In genomic region chr20:32652739-32653526, GRCh38 we compare ENCODE assay signal across 8 cellular contexts. TPM values are rescaled to one million over a fixed set of nuclear protein-coding genes. Genes with fewer than 3 reads are reported as not detected.
DNase-seq lines count a peak whose midpoint lies in the region; ATAC-seq and TF ChIP-seq lines count a peak whose summit lies in the region.

No MANE protein-coding gene starts in this region.

- TF ChIP-seq CTCF in Loucy (conservative IDR thresholded peaks at IDR 0.05; ENCODE audit: low read length) (peak; percentile 91), foreskin keratinocyte (conservative IDR thresholded peaks at IDR 0.05) (peak; percentile 98), omental fat pad (IDR thresholded peaks at IDR 0.05) (peak in 1 of 3 donors; percentile 84), thoracic aorta (IDR thresholded peaks at IDR 0.05) (peak; percentile 90)

- H3K4me3 ChIP-seq in Loucy (ENCODE audit: low read length, poor library complexity, severe bottlenecking) (peak overlapping the region; percentile 2), thoracic aorta (no peak overlapping the region)

- no peaks in the 10 kb centered on the region for H3K9me2 ChIP-seq in Loucy (replicated peaks; ENCODE audit: low read depth, low read length)

- H3K27ac ChIP-seq in foreskin keratinocyte: no peak overlapping the region
- H3K27ac ChIP-seq in thoracic aorta: no peak overlapping the region

- H3K36me3 ChIP-seq in Loucy (ENCODE audit: insufficient read depth, low read length) (no peaks in the 10 kb centered on the region), thoracic aorta (no peaks in the 10 kb centered on the region)

- H3K9me3 ChIP-seq in Loucy (ENCODE audit: insufficient read depth, low read depth, low read length) (no peaks in the 10 kb centered on the region), thoracic aorta (no peaks in the 10 kb centered on the region)

- H2AFZ ChIP-seq in Loucy (ENCODE audit: low read length): no peak overlapping the region

- H3K4me2 ChIP-seq in Loucy (ENCODE audit: low read depth, low read length, poor library complexity, severe bottlenecking): peak overlapping the region; percentile 54

- DNase-seq in ACHN (peak; percentile 66), SK-MEL-5 (ENCODE audit: low read depth, low spot score) (peak; percentile 87), activated gamma-delta T cell (lab: John Stamatoyannopoulos, UW) (peak; percentile 71), foreskin keratinocyte (peak in 1 of 2 donors; percentile 48), omental fat pad (ENCODE audit: low spot score) (peak; percentile 85), thoracic aorta (ENCODE audit: low spot score) (peak; percentile 37)

- peak overlapping the region; percentile 19 for H3K9ac ChIP-seq in Loucy (ENCODE audit: low read depth, low read length, poor library complexity, severe bottlenecking)

- H3K27me3 ChIP-seq in Loucy (ENCODE audit: insufficient read depth, low read length, poor library complexity, severe bottlenecking) (no peaks in the 10 kb centered on the region), foreskin keratinocyte (peaks cover 17% of the 10 kb centered on the region), thoracic aorta (replicated peaks; ENCODE audit: insufficient read depth) (no peaks in the 10 kb centered on the region)

- no peaks in the 10 kb centered on the region for H3K79me2 ChIP-seq in Loucy (ENCODE audit: insufficient read depth, low read length)

- H3K4me1 ChIP-seq in Loucy (ENCODE audit: insufficient read depth, low read length, poor library complexity, severe bottlenecking) (peaks cover 28% of the 10 kb centered on the region), foreskin keratinocyte (no peaks in the 10 kb centered on the region), thoracic aorta (ENCODE audit: control insufficient read depth in 1 of 2, low read depth in 2 of 2) (no peaks in the 10 kb centered on the region)

- ATAC-seq in GM18511 (IDR thresholded peaks at IDR 0.05; ENCODE audit: unreplicated experiment): peak; percentile 79
- peak; percentile 80 for ATAC-seq in foreskin keratinocyte
- peak; percentile 74 for ATAC-seq in omental fat pad (ENCODE audit: low FRiP score)
- peak; percentile 36 for ATAC-seq in thoracic aorta (ENCODE audit: insufficient number of reproducible peaks, low FRiP score, low read depth)

- in situ Hi-C loops in ACHN (cut with HindIII; ENCODE audit: low pct_ligation_motif_present, low pct_unique_long_range_greater_than_20kb, low sequenced_read_pairs) (no loop called here), SK-MEL-5 (cut with HindIII; ENCODE audit: low pct_unique_long_range_greater_than_20kb, low sequenced_read_pairs) (no loop called here)

- no peaks in the 10 kb centered on the region for H4K20me1 ChIP-seq in Loucy (ENCODE audit: insufficient read depth, low read length, poor library complexity, severe bottlenecking)

- H3F3A ChIP-seq in Loucy (ENCODE audit: low read depth): no peaks in the 10 kb centered on the region

RNA-seq across cellular contexts. Expression of gene C20orf203, which starts 20.8 kb away (rescaled TPM):
- total RNA-seq in SK-MEL-5 (2014; rRNA removed; shearing (Covaris generic)): not detected in 2 replicates
- not detected in 2 replicates for polyA plus RNA-seq in SK-MEL-5 (2015; cell fraction: cytosol; rRNA removed)
- not detected in 2 replicates for polyA plus RNA-seq in SK-MEL-5 (2015; cell fraction: nucleus; rRNA removed)
- total RNA-seq in foreskin keratinocyte: not detected in 2 replicates
- not detected in 2 replicates for polyA plus RNA-seq in foreskin keratinocyte
- total RNA-seq in omental fat pad: under 1 TPM in 2 of 4 donors, not detected in 2; 0.09 to 0.47 TPM
- total RNA-seq in thoracic aorta: 10 to 100 TPM in 1 of 2 donors, 1 to 10 TPM in 1; 1.2 to 11.3 TPM
